In genomic region chr20:62664316-62664971, GRCh38 we compare ENCODE assay signal across 26 cellular contexts. TPM values are rescaled to one million over a fixed set of nuclear protein-coding genes. Genes with fewer than 3 reads are reported as not detected.
"Had no signal": no experiment of that assay in that cellular context is flagged by ENCODE, and none has a peak within 500 bp of the region (broad histone marks: within the 10 kb centered on the region; RNA-seq: fewer than 3 reads in every experiment).

No MANE protein-coding gene starts in this region.

- H3K9me3 ChIP-seq: ascending aorta, heart right ventricle, right atrium auricular region, spleen, vagina had no signal

- ATAC-seq: activated CD8-positive, alpha-beta T cell treated with anti-CD3 and anti-CD28 coated beads for 36 hours; activated T-cell treated with anti-CD3 and anti-CD28 coated beads, Interleukin-2, amount 50 U/mL, for 72 hours; heart right ventricle; naive thymus-derived CD8-positive, alpha-beta T cell; WTC11 had no signal

- H3K27ac Mint-ChIP-seq: activated CD8-positive, alpha-beta T cell treated with anti-CD3 and anti-CD28 coated beads for 36 hours; activated naive CD8-positive, alpha-beta T cell; activated T-cell treated with anti-CD3 and anti-CD28 coated beads, Interleukin-2, amount 50 U/mL, for 72 hours; memory B cell; type B pancreatic cell; WTC11 had no signal

- H3K36me3 ChIP-seq: ascending aorta, cardiac muscle cell, vagina had no signal

- H3K4me3 ChIP-seq: ascending aorta, cardiac muscle cell, heart right ventricle, right atrium auricular region, spleen, vagina had no signal

- H3K4me3 Mint-ChIP-seq: activated CD8-positive, alpha-beta T cell treated with anti-CD3 and anti-CD28 coated beads for 36 hours; activated naive CD8-positive, alpha-beta T cell; activated T-cell treated with anti-CD3 and anti-CD28 coated beads, Interleukin-2, amount 50 U/mL, for 72 hours; brain; memory B cell; naive thymus-derived CD8-positive, alpha-beta T cell; neural crest cell; stimulated activated naive CD8-positive, alpha-beta T cell treated with anti-CD3 and anti-CD28 coated beads, Interleukin-15, amount 100 ng/mL, for 72 hours; type B pancreatic cell; WTC11 had no signal

- H3K27me3 Mint-ChIP-seq: activated CD8-positive, alpha-beta T cell treated with anti-CD3 and anti-CD28 coated beads for 36 hours; activated naive CD8-positive, alpha-beta T cell; memory B cell; naive thymus-derived CD8-positive, alpha-beta T cell; stimulated activated naive CD8-positive, alpha-beta T cell treated with anti-CD3 and anti-CD28 coated beads, Interleukin-15, amount 100 ng/mL, for 72 hours had no signal

- H3K27me3 ChIP-seq: ascending aorta, cardiac muscle cell, right atrium auricular region, spleen, vagina had no signal

- H3K36me3 Mint-ChIP-seq: brain, memory B cell, type B pancreatic cell, WTC11 had no signal

- H3K4me1 Mint-ChIP-seq: memory B cell had no signal

- H3K9me3 Mint-ChIP-seq: activated CD8-positive, alpha-beta T cell treated with anti-CD3 and anti-CD28 coated beads for 36 hours; activated T-cell treated with anti-CD3 and anti-CD28 coated beads, Interleukin-2, amount 50 U/mL, for 72 hours; brain; memory B cell; naive thymus-derived CD8-positive, alpha-beta T cell; neural crest cell; stimulated activated naive CD8-positive, alpha-beta T cell treated with anti-CD3 and anti-CD28 coated beads, Interleukin-15, amount 100 ng/mL, for 72 hours; type B pancreatic cell; WTC11 had no signal

- H3K4me1 ChIP-seq: ascending aorta, vagina had no signal

- DNase-seq: activated CD4-positive, alpha-beta T cell treated with anti-CD3 and anti-CD28 coated beads, Interleukin-2, amount 50 U/mL, for 1 hour; activated CD8-positive, alpha-beta T cell treated with anti-CD3 and anti-CD28 coated beads for 36 hours; activated effector memory CD4-positive, alpha-beta T cell treated with Interleukin-2 at 50 U/mL for 16 hours; activated naive CD4-positive, alpha-beta T cell treated with Interleukin-2 at 50 U/mL for 16 hours; activated T-cell treated with anti-CD3 and anti-CD28 coated beads for 4 hours; activated T-cell treated with anti-CD3 and anti-CD28 coated beads, Interleukin-2, amount 50 U/mL, for 72 hours; cerebellar nuclear complex; cortex of kidney; foreskin fibroblast; heart right ventricle; midbrain; naive thymus-derived CD8-positive, alpha-beta T cell; spleen; stimulated activated naive CD8-positive, alpha-beta T cell treated with anti-CD3 and anti-CD28 coated beads, Interleukin-15, amount 100 ng/mL, for 72 hours; substantia nigra had no signal

RNA-seq across cellular contexts. Expression of gene NTSR1, which starts 44.2 kb away (rescaled TPM):
- total RNA-seq: activated CD8-positive, alpha-beta T cell treated with anti-CD3 and anti-CD28 coated beads for 36 hours; activated T-cell treated with anti-CD3 and anti-CD28 coated beads, Interleukin-2, amount 50 U/mL, for 72 hours; ascending aorta; naive thymus-derived CD8-positive, alpha-beta T cell; neural crest cell; T-helper 1 cell treated with Interleukin-12 subunit alpha and Interleukin-12 subunit beta and Interleukin-4 antibody, amounts not matched to agents 30 ng/mL and 1 ng/mL, for 36 hours had no signal
